In genomic region chr12:6641131-6641530, GRCh38 we compare ENCODE assay signal across 27 cellular contexts. TPM values are rescaled to one million over a fixed set of nuclear protein-coding genes. Genes with fewer than 3 reads are reported as not detected.
"Had no signal": no experiment of that assay in that cellular context is flagged by ENCODE, and none has a peak within 500 bp of the region (broad histone marks: within the 10 kb centered on the region; RNA-seq: fewer than 3 reads in every experiment).

No MANE protein-coding gene starts in this region.

- H3K27ac ChIP-seq: body of pancreas, SK-N-MC, VCaP had no signal

- H3K4me3 ChIP-seq: body of pancreas, SK-N-MC had no signal

- H3K4me3 Mint-ChIP-seq: activated CD4-positive, alpha-beta memory T cell treated with anti-CD3 and anti-CD28 coated beads for 36 hours; activated CD4-positive, alpha-beta T cell treated with anti-CD3 and anti-CD28 coated beads, Interleukin-2, amount 10 ng/mL, durations not matched to agents 7 days and 5 days; activated naive CD4-positive, alpha-beta T cell treated with anti-CD3 and anti-CD28 coated beads, Interleukin-2, amount 10 ng/mL, durations not matched to agents 7 days and 5 days; activated naive CD8-positive, alpha-beta T cell treated with anti-CD3 and anti-CD28 coated beads, Interleukin-2, amount 10 ng/mL, durations not matched to agents 7 days and 5 days; activated T-helper 17 cell treated with anti-CD3 and anti-CD28 coated beads, Interleukin-2, amount 50 U/mL, for 72 hours had no signal

- H3K27ac Mint-ChIP-seq: activated CD4-positive, alpha-beta memory T cell treated with anti-CD3 and anti-CD28 coated beads for 36 hours; activated CD4-positive, alpha-beta T cell treated with anti-CD3 and anti-CD28 coated beads, Interleukin-2, amount 10 ng/mL, durations not matched to agents 7 days and 5 days; activated naive CD4-positive, alpha-beta T cell treated with anti-CD3 and anti-CD28 coated beads, Interleukin-2, amount 10 ng/mL, durations not matched to agents 7 days and 5 days; activated naive CD8-positive, alpha-beta T cell treated with anti-CD3 and anti-CD28 coated beads, Interleukin-2, amount 10 ng/mL, durations not matched to agents 7 days and 5 days; activated T-helper 17 cell treated with anti-CD3 and anti-CD28 coated beads, Interleukin-2, amount 50 U/mL, for 72 hours had no signal

- H3K27me3 Mint-ChIP-seq: activated CD4-positive, alpha-beta memory T cell treated with anti-CD3 and anti-CD28 coated beads for 36 hours had no signal

- FAIRE-seq: bronchial epithelial cell had no signal

- H3K27me3 ChIP-seq: body of pancreas had no signal

- DNase-seq: activated CD4-positive, alpha-beta memory T cell treated with anti-CD3 and anti-CD28 coated beads for 36 hours; activated CD4-positive, alpha-beta T cell treated with anti-CD3 and anti-CD28 coated beads, Interleukin-2, amount 10 ng/mL, durations not matched to agents 7 days and 5 days; activated CD4-positive, CD25-positive, alpha-beta regulatory T cell; activated CD8-positive, alpha-beta memory T cell treated with anti-CD3 and anti-CD28 coated beads for 24 hours; activated gamma-delta T cell treated with Interleukin-2 at 50 U/mL for 16 hours; activated naive CD4-positive, alpha-beta T cell treated with anti-CD3 and anti-CD28 coated beads, Interleukin-2, amount 10 ng/mL, durations not matched to agents 7 days and 5 days; activated naive CD8-positive, alpha-beta T cell treated with anti-CD3 and anti-CD28 coated beads, Interleukin-2, amount 10 ng/mL, durations not matched to agents 7 days and 5 days; activated T-cell treated with anti-CD3 and anti-CD28 coated beads, Interleukin-2, amount 50 U/mL, for 48 hours; aorta; body of pancreas; central memory CD4-positive, alpha-beta T cell; Karpas-422; MM.1S; NCI-H1105; NCI-H1436; NCI-H1694 treated with DMSO at 0.1 percent for 48 hours; NCI-H2029 treated with DMSO at 0.1 percent for 48 hours; NCI-H345; NCI-H510A; NCI-H526 treated with DMSO at 0.1 percent for 48 hours; NCI-H82; SW 1271 had no signal

- H3K4me1 ChIP-seq: body of pancreas had no signal

- H3K9me3 ChIP-seq: body of pancreas had no signal

RNA-seq across cellular contexts. Expression of gene LPAR5, which starts 5.4 kb away (rescaled TPM):
- total RNA-seq: RPMI7951 had no signal
